ENCODE assay signal across 8 cellular contexts in the genomic region with DNA sequence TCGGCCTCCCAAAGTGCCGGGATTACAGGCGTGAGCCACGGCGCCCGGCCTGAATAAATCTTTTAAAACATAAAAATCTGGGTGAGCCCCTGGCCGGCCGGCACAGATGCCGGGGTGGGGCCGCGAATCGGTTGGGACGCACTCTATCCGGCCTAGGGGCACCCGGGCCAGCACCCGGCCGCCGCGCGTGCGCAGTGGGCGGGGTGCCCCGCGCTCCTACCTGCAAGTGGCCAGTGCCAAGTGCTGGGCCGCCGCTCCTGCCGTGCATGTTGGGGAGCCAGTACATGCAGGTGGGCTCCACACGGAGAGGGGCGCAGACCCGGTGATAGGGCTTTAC. TPM values are rescaled to one million over a fixed set of nuclear protein-coding genes. Genes with fewer than 3 reads are reported as not detected.
DNase-seq lines count a peak whose midpoint lies in the region; ATAC-seq and TF ChIP-seq lines count a peak whose summit lies in the region.
"Not testable (repeated sequence)": the region's sequence is repeated elsewhere in the genome, so short reads cannot be mapped to it uniquely, and the experiment has no call there.

No MANE protein-coding gene starts in this region.

- not testable (repeated sequence) for H3K9me3 Mint-ChIP-seq in activated CD4-positive, alpha-beta T cell treated with anti-CD3 and anti-CD28 coated beads, Interleukin-2, amount 10 ng/mL, durations not matched to agents 24 days and 14 days; brain; stimulated activated memory B cell treated with anti-CD40 and anti-IgM and Interleukin-4, amounts not matched to agents 10 μg/mL and 1 μg/mL and 100 μg/mL, for 72 hours

- H3K27me3 ChIP-seq in H7 (ENCODE audit: control insufficient read depth, insufficient read depth, low read length); iPS DF 6.9 (ENCODE audit: control insufficient read depth, insufficient read depth, low read length): not testable (repeated sequence)

- H3K4me3 ChIP-seq in GM12865 (ENCODE audit: low read depth, low read length) (peak overlapping the region; percentile 60), H7 (ENCODE audit: insufficient read depth, low read depth, low read length) (peak overlapping the region; percentile 53), iPS DF 6.9 (ENCODE audit: low read length) (peak overlapping the region; percentile 69; the same call in 1 of the 2 replicates)

- H3K4me1 ChIP-seq in iPS DF 6.9 (ENCODE audit: control insufficient read depth, insufficient read depth, low read length) = not testable (repeated sequence)

- not testable (repeated sequence) for TF ChIP-seq CTCF in GM12865 (IDR thresholded peaks at IDR 0.05; ENCODE audit: insufficient read depth, low read depth, low read length, missing control alignments); brain (conservative IDR thresholded peaks at IDR 0.05)

- not testable (repeated sequence) for H3K9me3 ChIP-seq in iPS DF 6.9 (ENCODE audit: control insufficient read depth, insufficient read depth, low read length)

- no CpG with 5 or more reads among the region's 30 CpGs for WGBS in iPS DF 6.9 (ENCODE audit: insufficient coverage, insufficient read length)

- H3K4me1 Mint-ChIP-seq in activated CD4-positive, alpha-beta T cell treated with anti-CD3 and anti-CD28 coated beads, Interleukin-2, amount 10 ng/mL, durations not matched to agents 24 days and 14 days; brain; stimulated activated memory B cell treated with anti-CD40 and anti-IgM and Interleukin-4, amounts not matched to agents 10 μg/mL and 1 μg/mL and 100 μg/mL, for 72 hours: not testable (repeated sequence)

- peak; percentile 78 for ATAC-seq in HG03571 (IDR thresholded peaks at IDR 0.05; ENCODE audit: unreplicated experiment)
- peak; percentile 96 for ATAC-seq in stimulated activated memory B cell treated with anti-CD40 and anti-IgM and Interleukin-4, amounts not matched to agents 10 μg/mL and 1 μg/mL and 100 μg/mL, for 72 hours

- peak overlapping the region; percentile 100 for H3K27ac Mint-ChIP-seq in activated CD4-positive, alpha-beta T cell treated with anti-CD3 and anti-CD28 coated beads, Interleukin-2, amount 10 ng/mL, durations not matched to agents 24 days and 14 days
- H3K27ac Mint-ChIP-seq in brain = peak overlapping the region; percentile 96 to 99 (median 97)
- peak overlapping the region; percentile 96 for H3K27ac Mint-ChIP-seq in stimulated activated memory B cell treated with anti-CD40 and anti-IgM and Interleukin-4, amounts not matched to agents 10 μg/mL and 1 μg/mL and 100 μg/mL, for 72 hours

- peak overlapping the region; percentile 98 for H3K4me3 Mint-ChIP-seq in activated CD4-positive, alpha-beta T cell treated with anti-CD3 and anti-CD28 coated beads, Interleukin-2, amount 10 ng/mL, durations not matched to agents 24 days and 14 days
- H3K4me3 Mint-ChIP-seq in brain = peak overlapping the region; percentile 96 to 97 (median 97)
- peak overlapping the region; percentile 89 for H3K4me3 Mint-ChIP-seq in stimulated activated memory B cell treated with anti-CD40 and anti-IgM and Interleukin-4, amounts not matched to agents 10 μg/mL and 1 μg/mL and 100 μg/mL, for 72 hours

- H3K27ac ChIP-seq in iPS DF 6.9 (ENCODE audit: low read length) = not testable (repeated sequence)

- not testable (repeated sequence) for H3K36me3 ChIP-seq in H7 (replicated peaks; ENCODE audit: control insufficient read depth, insufficient read depth, low read length); iPS DF 6.9 (ENCODE audit: control insufficient read depth, insufficient read depth, low read length)

- intact Hi-C loops in activated CD4-positive, alpha-beta T cell treated with anti-CD3 and anti-CD28 coated beads, Interleukin-2, amount 10 ng/mL, durations not matched to agents 24 days and 14 days (cut with micrococcal nuclease); posterior cingulate gyrus (cut with DNase I): not testable (repeated sequence)

- H3K27me3 Mint-ChIP-seq in activated CD4-positive, alpha-beta T cell treated with anti-CD3 and anti-CD28 coated beads, Interleukin-2, amount 10 ng/mL, durations not matched to agents 24 days and 14 days; brain; stimulated activated memory B cell treated with anti-CD40 and anti-IgM and Interleukin-4, amounts not matched to agents 10 μg/mL and 1 μg/mL and 100 μg/mL, for 72 hours: not testable (repeated sequence)

- not testable (repeated sequence) for DNase-seq in GM12865 (ENCODE audit: low read depth); H7; iPS DF 6.9 (ENCODE audit: low read depth, low spot score)
- DNase-seq in activated CD4-positive, alpha-beta T cell treated with anti-CD3 and anti-CD28 coated beads, Interleukin-2, amount 10 ng/mL, durations not matched to agents 24 days and 14 days = peak; percentile 93
- peak; percentile 26 to 95 (median 60) for DNase-seq in posterior cingulate gyrus

- not testable (repeated sequence) for H3K36me3 Mint-ChIP-seq in activated CD4-positive, alpha-beta T cell treated with anti-CD3 and anti-CD28 coated beads, Interleukin-2, amount 10 ng/mL, durations not matched to agents 24 days and 14 days (ENCODE audit: low read depth); brain
- H3K36me3 Mint-ChIP-seq in stimulated activated memory B cell treated with anti-CD40 and anti-IgM and Interleukin-4, amounts not matched to agents 10 μg/mL and 1 μg/mL and 100 μg/mL, for 72 hours = peaks cover 10% of the 10 kb centered on the region

RNA-seq across cellular contexts. Expression of gene SPDYE8, which starts 24.2 kb away (rescaled TPM):
- not detected in 2 replicates for total RNA-seq in H7 (2014; rRNA removed; shearing (Covaris generic))
- total RNA-seq in activated CD4-positive, alpha-beta T cell treated with anti-CD3 and anti-CD28 coated beads, Interleukin-2, amount 10 ng/mL, durations not matched to agents 24 days and 14 days = not detected in 2 replicates
- not detected for polyA plus RNA-seq in brain (ENCODE audit: insufficient read depth, low read depth, low replicate concordance)

RNA-seq across cellular contexts. Expression of gene TRIM74, which starts 36.1 kb away (rescaled TPM):
- total RNA-seq in H7 (2014; rRNA removed; shearing (Covaris generic)) = not detected in 2 replicates
- total RNA-seq in activated CD4-positive, alpha-beta T cell treated with anti-CD3 and anti-CD28 coated beads, Interleukin-2, amount 10 ng/mL, durations not matched to agents 24 days and 14 days = 0.33 and 2.1 TPM in 2 replicates
- 1.1 TPM for polyA plus RNA-seq in brain (ENCODE audit: insufficient read depth, low read depth, low replicate concordance)

RNA-seq across cellular contexts. Expression of gene SPDYE11, which starts 52.4 kb away (rescaled TPM):
- total RNA-seq in H7 (2014; rRNA removed; shearing (Covaris generic)) = not detected in 2 replicates
- total RNA-seq in activated CD4-positive, alpha-beta T cell treated with anti-CD3 and anti-CD28 coated beads, Interleukin-2, amount 10 ng/mL, durations not matched to agents 24 days and 14 days = not detected in 2 replicates
- not detected for polyA plus RNA-seq in brain (ENCODE audit: insufficient read depth, low read depth, low replicate concordance)
